16 cellular contexts compared by ENCODE assay signal in genomic region chr19:38043649-38044144, GRCh38.
A peak's percentile ranks its signal among the peaks of the same experiment; 100 is the strongest.
DNase-seq lines count a peak whose midpoint lies in the region; ATAC-seq, FAIRE-seq and TF ChIP-seq lines count a peak whose summit lies in the region.
"Had no signal": no experiment of that assay in that cellular context is flagged by ENCODE, and none has a peak within 500 bp of the region (broad histone marks: within the 10 kb centered on the region; RNA-seq: fewer than 3 reads in every experiment).

No MANE protein-coding gene starts in this region.

- no peaks in the 10 kb centered on the region for H3K9me3 ChIP-seq in CD4-positive, alpha-beta memory T cell (ENCODE audit: control insufficient read depth in 1 of 2, low read length in 2 of 2)
- H3K9me3 ChIP-seq in astrocyte (ENCODE audit: insufficient read depth, low read depth, low read length): no peaks in the 10 kb centered on the region
- H3K9me3 ChIP-seq in neural progenitor cell (ENCODE audit: low read depth): no peaks in the 10 kb centered on the region

- H3K9ac ChIP-seq in astrocyte (ENCODE audit: low read length): peak overlapping the region; percentile 76
- no peak overlapping the region for H3K9ac ChIP-seq in neural progenitor cell

- no peak overlapping the region for H3K27ac ChIP-seq in CD4-positive, alpha-beta memory T cell (ENCODE audit: low read depth, low read length)
- H3K27ac ChIP-seq in astrocyte (ENCODE audit: low read depth, low read length) (peak overlapping the region; percentile 85), neural progenitor cell (no peak overlapping the region)

- peak overlapping the region in 1 of 8 donors; percentile 39 for H3K4me3 Mint-ChIP-seq in CD4-positive, alpha-beta memory T cell
- H3K4me3 Mint-ChIP-seq in astrocyte (ENCODE audit: unreplicated experiment) (no peak overlapping the region), neural progenitor cell (no peak overlapping the region)

- peaks cover 24% of the 10 kb centered on the region for H3K4me1 ChIP-seq in CD4-positive, alpha-beta memory T cell (ENCODE audit: insufficient read depth, low read length)
- H3K4me1 ChIP-seq in astrocyte (ENCODE audit: insufficient read depth, low read length) (peaks cover 25% of the 10 kb centered on the region), neural progenitor cell (peaks cover 36% of the 10 kb centered on the region)

- TF ChIP-seq CTCF in astrocyte (IDR thresholded peaks at IDR 0.05; ENCODE audit: insufficient read depth, low read depth, low read length) (no peak), neural progenitor cell (IDR thresholded peaks at IDR 0.05) (no peak)

- DNase-seq in CD4-positive, alpha-beta memory T cell: no peak
- DNase-seq in NCI-H1417 (lab: John Stamatoyannopoulos, UW) (peak in 2 of 3 experiments; percentile 78 to 95), astrocyte (ENCODE audit: low read depth) (no peak), neural progenitor cell (ENCODE audit: low spot score) (no peak), AG20443 (ENCODE audit: low spot score) (no peak), NCI-H1694 (lab: John Stamatoyannopoulos, UW) (no peak)
- DNase-seq: activated CD4-positive, CD25-positive, alpha-beta regulatory T cell treated with anti-CD3 and anti-CD28 coated beads, Interleukin-2, amount 50 U/mL, for 72 hours; activated CD8-positive, alpha-beta memory T cell treated with anti-CD3 and anti-CD28 coated beads, Interleukin-2, amount 50 U/mL, for 48 hours; CD8-positive, alpha-beta memory T cell; central memory CD4-positive, alpha-beta T cell; EL; NCI-H2029; NCI-H526; substantia nigra had no signal

- CTCF ChIA-PET in CD4-positive, alpha-beta memory T cell (lab: Charles Lee; ENCODE audit: partially characterized antibody): no interaction called here

- no peak overlapping the region for H3K4me3 ChIP-seq in CD4-positive, alpha-beta memory T cell (ENCODE audit: low read length in 2 of 2)
- no peak overlapping the region for H3K4me3 ChIP-seq in astrocyte (ENCODE audit: insufficient read depth, low read depth, low read length)
- no peak overlapping the region for H3K4me3 ChIP-seq in neural progenitor cell

- POLR2A ChIA-PET in CD4-positive, alpha-beta memory T cell (lab: Charles Lee; ENCODE audit: partially characterized antibody): no interaction called here

- H3K27me3 ChIP-seq in CD4-positive, alpha-beta memory T cell (ENCODE audit: insufficient read depth, low read length): no peaks in the 10 kb centered on the region
- H3K27me3 ChIP-seq in astrocyte (ENCODE audit: insufficient read depth, low read length) (no peaks in the 10 kb centered on the region), neural progenitor cell (no peaks in the 10 kb centered on the region)

- no peaks in the 10 kb centered on the region for H3K36me3 ChIP-seq in CD4-positive, alpha-beta memory T cell (ENCODE audit: insufficient read depth, low read length)
- H3K36me3 ChIP-seq in astrocyte (ENCODE audit: insufficient read depth, low read length): no peaks in the 10 kb centered on the region
- no peaks in the 10 kb centered on the region for H3K36me3 ChIP-seq in neural progenitor cell

- H4K20me1 ChIP-seq in astrocyte (ENCODE audit: insufficient read depth, low read length) (no peaks in the 10 kb centered on the region), neural progenitor cell (ENCODE audit: low read depth) (peaks cover 47% of the 10 kb centered on the region)

- H2AFZ ChIP-seq in astrocyte (ENCODE audit: low read depth, low read length) (no peak overlapping the region), neural progenitor cell (replicated peaks) (no peak overlapping the region)

- no peak for ATAC-seq in GM21717 (IDR thresholded peaks at IDR 0.05; ENCODE audit: unreplicated experiment)

- no peaks in the 10 kb centered on the region for H3K36me3 Mint-ChIP-seq in CD4-positive, alpha-beta memory T cell
- H3K36me3 Mint-ChIP-seq in astrocyte (ENCODE audit: low read depth, unreplicated experiment) (peaks cover 8% of the 10 kb centered on the region), neural progenitor cell (peaks cover 4% of the 10 kb centered on the region)

- H3K4me1 Mint-ChIP-seq in CD4-positive, alpha-beta memory T cell: peaks cover 17 to 37% (median 28%) of the 10 kb centered on the region in 4 donors
- H3K4me1 Mint-ChIP-seq in astrocyte (ENCODE audit: low read depth, unreplicated experiment) (peaks cover 6% of the 10 kb centered on the region), neural progenitor cell (peaks cover 49% of the 10 kb centered on the region)

- intact Hi-C loops in CD4-positive, alpha-beta memory T cell (cut with micrococcal nuclease): no loop called here

- FAIRE-seq in astrocyte (lab: Jason Lieb, UNC): no peak
- FAIRE-seq: H1 had no signal

- H3K4me2 ChIP-seq in astrocyte (ENCODE audit: low read length): no peak overlapping the region
- H3K4me2 ChIP-seq in neural progenitor cell: no peak overlapping the region

- H3K79me2 ChIP-seq in astrocyte (ENCODE audit: insufficient read depth, low read length): peaks cover 52% of the 10 kb centered on the region
- H3K79me2 ChIP-seq in neural progenitor cell (ENCODE audit: low read depth): peaks cover 34% of the 10 kb centered on the region

- peaks cover 24% of the 10 kb centered on the region for H3F3A ChIP-seq in neural progenitor cell (ENCODE audit: low read depth)

- H3K27me3 Mint-ChIP-seq in CD4-positive, alpha-beta memory T cell: no peaks in the 10 kb centered on the region
- H3K27me3 Mint-ChIP-seq in astrocyte (ENCODE audit: low read depth, unreplicated experiment): no peaks in the 10 kb centered on the region
- peaks cover 4% of the 10 kb centered on the region for H3K27me3 Mint-ChIP-seq in neural progenitor cell (ENCODE audit: insufficient read depth, low read depth)
- H3K27me3 Mint-ChIP-seq: CD8-positive, alpha-beta memory T cell had no signal

- H3K27ac Mint-ChIP-seq in CD4-positive, alpha-beta memory T cell: peak overlapping the region in 5 of 7 donors; percentile 41 to 61 (median 42)
- H3K27ac Mint-ChIP-seq in astrocyte (ENCODE audit: unreplicated experiment) (no peak overlapping the region), neural progenitor cell (peak overlapping the region; percentile 53)

- H3K9me3 Mint-ChIP-seq in CD4-positive, alpha-beta memory T cell: peaks cover 0 to 2% (median 0%) of the 10 kb centered on the region in 8 donors
- H3K9me3 Mint-ChIP-seq in astrocyte (ENCODE audit: unreplicated experiment) (peaks cover 6% of the 10 kb centered on the region), neural progenitor cell (peaks cover 5% of the 10 kb centered on the region)
- H3K9me3 Mint-ChIP-seq: CD8-positive, alpha-beta memory T cell had no signal

Comparison
In these comparisons a context has a peak if more than half of its experiments do, and no peak if none do; other contexts are left out.
1. DNase-seq: peak in NCI-H1417 (2 of 3); none in CD4-positive, alpha-beta memory T cell (0 of 5), astrocyte (single experiment), neural progenitor cell (single experiment), AG20443 (single experiment) and NCI-H1694 (single experiment).